In the genomic region with DNA sequence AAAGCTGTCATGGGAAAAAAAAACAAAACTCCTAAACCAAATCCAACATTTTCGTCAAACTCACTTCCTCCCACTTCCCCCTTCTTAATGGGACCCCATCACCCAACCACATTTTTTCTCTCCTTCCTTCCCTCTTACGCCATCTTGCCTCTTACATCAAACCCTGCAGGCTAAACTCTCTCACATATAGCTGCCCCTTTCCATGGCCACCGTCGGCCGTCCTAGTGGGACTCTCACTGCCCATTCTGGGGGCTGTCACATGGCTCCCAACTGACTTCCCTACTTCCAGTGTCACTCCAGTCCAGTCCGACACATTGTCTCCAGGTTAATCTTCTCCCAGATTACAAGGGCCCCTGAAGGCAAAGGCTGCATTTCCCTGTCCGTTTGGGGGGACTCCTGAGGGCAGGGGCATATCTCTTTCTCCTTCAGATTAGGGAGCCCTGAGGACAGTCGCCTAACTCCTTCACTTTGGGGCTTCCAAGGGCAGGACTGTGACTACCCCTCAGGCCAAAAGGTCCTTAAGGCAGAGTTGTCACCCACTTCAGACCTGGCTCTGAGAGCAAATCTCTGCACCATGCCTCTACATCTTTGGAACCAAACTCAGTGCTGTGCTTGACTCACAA, we compare ENCODE assay signal across 8 cellular contexts. TPM values are rescaled to one million over a fixed set of nuclear protein-coding genes. Genes with fewer than 3 reads are reported as not detected.
A peak's percentile ranks its signal among the peaks of the same experiment; 100 is the strongest.
DNase-seq lines count a peak whose midpoint lies in the region; ATAC-seq and TF ChIP-seq lines count a peak whose summit lies in the region.

No MANE protein-coding gene starts in this region.

- H3K4me3 ChIP-seq in BE2C (ENCODE audit: low read depth, low read length) = peak overlapping the region; percentile 69
- H3K4me3 ChIP-seq in hepatocyte = peak overlapping the region; percentile 86

- TF ChIP-seq CTCF in BE2C (IDR thresholded peaks at IDR 0.05; ENCODE audit: low read depth, low read length) (no peak), hepatocyte (IDR thresholded peaks at IDR 0.05; ENCODE audit: poor library complexity) (no peak)

- POLR2A ChIA-PET in T-cell (lab: Charles Lee) = interaction anchor here in 1 of 2 donors (0.5 to 0.8 kb wide), 2 partner anchors 8 to 12 kb away, joined by 3 to 6 read pairs; a partner anchor contains a TSS

- no peaks in the 10 kb centered on the region for H3K27me3 ChIP-seq in BE2C
- H3K27me3 ChIP-seq in hepatocyte = no peaks in the 10 kb centered on the region

- WGBS in hepatocyte (ENCODE audit: low lambda C conversion rate, missing lambda C conversion rate) = 32% methylated on average over 8 of the region's 8 CpGs

- no peaks in the 10 kb centered on the region for H3K9me3 ChIP-seq in BE2C
- no peaks in the 10 kb centered on the region for H3K9me3 ChIP-seq in hepatocyte (ENCODE audit: low read depth)

- H4K20me1 ChIP-seq in hepatocyte (ENCODE audit: insufficient read depth, poor library complexity, severe bottlenecking) = no peaks in the 10 kb centered on the region

- no peaks in the 10 kb centered on the region for H3K9me2 ChIP-seq in hepatocyte (replicated peaks; ENCODE audit: insufficient read depth)

- H3K9me3 Mint-ChIP-seq in T-cell = no peaks in the 10 kb centered on the region

- H3K27ac ChIP-seq in hepatocyte = no peak overlapping the region

- no peaks in the 10 kb centered on the region for H3K27me3 Mint-ChIP-seq in T-cell

- ATAC-seq in HG02588 (IDR thresholded peaks at IDR 0.05; ENCODE audit: unreplicated experiment) (peak; percentile 7), T-cell (replicated peaks in 1 of 4) (no peak)
- ATAC-seq in stimulated activated naive CD8-positive, alpha-beta T cell treated with anti-CD3 and anti-CD28 coated beads, Interleukin-15, Interleukin-2, amounts not matched to agents 100 U/mL and 50 U/mL, for 24 hours = no peak

- no peak for DNase-seq in BE2C
- no peak for DNase-seq in T-cell
- no peak for DNase-seq in hepatocyte (ENCODE audit: low spot score)
- peak; percentile 13 for DNase-seq in stimulated activated naive CD8-positive, alpha-beta T cell treated with anti-CD3 and anti-CD28 coated beads, Interleukin-15, Interleukin-2, amounts not matched to agents 100 U/mL and 50 U/mL, for 24 hours
- DNase-seq in GM19240 (ENCODE audit: insufficient read length, low spot score) = no peak
- no peak for DNase-seq in AG08395 (ENCODE audit: low spot score)
- no peak for DNase-seq in COLO829 (ENCODE audit: low spot score)

- peaks cover 5% of the 10 kb centered on the region for H3K79me2 ChIP-seq in hepatocyte

- peak overlapping the region; percentile 72 for H2AFZ ChIP-seq in hepatocyte

- H3K27ac Mint-ChIP-seq in T-cell = peak overlapping the region; percentile 97 to 99

- CTCF ChIA-PET in T-cell (lab: Charles Lee) = interaction anchor here in 1 of 2 donors (0.7 kb wide), 1 partner anchor 49 kb away, joined by 5 read pairs; no protein-coding TSS in a partner anchor

- H3K4me1 Mint-ChIP-seq in T-cell = peaks cover 30 to 39% (median 34%) of the 10 kb centered on the region in 3 donors

- peak overlapping the region; percentile 95 to 99 (median 99) for H3K4me3 Mint-ChIP-seq in T-cell

- peak overlapping the region; percentile 85 for H3K4me2 ChIP-seq in hepatocyte

- H3K36me3 ChIP-seq in BE2C (no peaks in the 10 kb centered on the region), hepatocyte (replicated peaks; ENCODE audit: insufficient read depth, low read depth) (no peaks in the 10 kb centered on the region)

- H3K36me3 Mint-ChIP-seq in T-cell = no peaks in the 10 kb centered on the region

- no peaks in the 10 kb centered on the region for H3K4me1 ChIP-seq in BE2C
- peaks cover 6% of the 10 kb centered on the region for H3K4me1 ChIP-seq in hepatocyte (ENCODE audit: insufficient read depth)

RNA-seq across cellular contexts. Expression of a gene that starts 0.7 kb away (rescaled TPM):
- polyA plus RNA-seq in BE2C (2012; ENCODE audit: insufficient read depth, insufficient read length, low read depth) = 8.4 TPM
- 100 to 1,000 TPM in 3 of 5 donors, 10 to 100 TPM in 2; 39.5 to 112 (median 104) TPM for total RNA-seq in T-cell
- 3.1 and 6.9 TPM in 2 replicates for total RNA-seq in hepatocyte
- 17.1 and 34.0 TPM in 2 replicates for polyA plus RNA-seq in hepatocyte

RNA-seq across cellular contexts. Expression of a gene that starts 12.0 kb away (rescaled TPM):
- polyA plus RNA-seq in BE2C (2012; ENCODE audit: insufficient read depth, insufficient read length, low read depth) = not detected
- 1,000 to 10,000 TPM in 4 of 5 donors, 100 to 1,000 TPM in 1; 994 to 1,121 (median 1,054) TPM for total RNA-seq in T-cell
- 1.2 and 8.1 TPM in 2 replicates for total RNA-seq in hepatocyte
- 3.9 and 12.9 TPM in 2 replicates for polyA plus RNA-seq in hepatocyte

RNA-seq across cellular contexts. Expression of a gene that starts 25.9 kb away (rescaled TPM):
- polyA plus RNA-seq in BE2C (2012; ENCODE audit: insufficient read depth, insufficient read length, low read depth) = 170 TPM
- total RNA-seq in T-cell (100 to 1,000 TPM; 218 to 457 (median 370) TPM), hepatocyte (35.9 and 36.6 TPM in 2 replicates)
- polyA plus RNA-seq in hepatocyte = 411 and 420 TPM in 2 replicates

RNA-seq across cellular contexts. Expression of a gene that starts 48.2 kb away (rescaled TPM):
- polyA plus RNA-seq in BE2C (2012; ENCODE audit: insufficient read depth, insufficient read length, low read depth) = not detected
- total RNA-seq in T-cell (1 to 10 TPM; 3.0 to 7.3 (median 5.1) TPM), hepatocyte (7.1 and 15.6 TPM in 2 replicates)
- 20.1 and 21.6 TPM in 2 replicates for polyA plus RNA-seq in hepatocyte

Comparison
In these comparisons a context has a peak if more than half of its experiments do, and no peak if none do; other contexts are left out.
1. RNA of a gene that starts 12.0 kb away (total RNA-seq): 994 to 1,121 TPM in T-cell; 1.2 to 8.1 TPM in hepatocyte; every median in the first group is over 100 times any median in the second.